ENCODE assay signal across 1 cellular context in genomic region chr1:210321131-210321530, GRCh38.
TF ChIP-seq lines count a peak whose summit lies in the region.

No MANE protein-coding gene starts in this region.

TF ChIP-seq in GM23338, 12 proteins besides CTCF, POLR2A, EP300 and RAD21 (continued from another document):
- TF ChIP-seq ZNF462 (CRISPR knock-in tag; IDR thresholded peaks at IDR 0.05): no peak
- no peak for TF ChIP-seq POLR2AphosphoS5 (IDR thresholded peaks at IDR 0.05; ENCODE audit: low read depth)
- TF ChIP-seq REST (IDR thresholded peaks at IDR 0.05; ENCODE audit: unreplicated experiment): no peak
- no peak for TF ChIP-seq EZH2 (IDR thresholded peaks at IDR 0.05; ENCODE audit: low read depth, unreplicated experiment)
- no peak for TF ChIP-seq EZH2phosphoT487 (IDR thresholded peaks at IDR 0.05; ENCODE audit: unreplicated experiment)
- no peak for TF ChIP-seq ZNF331 (CRISPR knock-in tag; IDR thresholded peaks at IDR 0.05; ENCODE audit: low read depth)
- TF ChIP-seq, protein P1, sequence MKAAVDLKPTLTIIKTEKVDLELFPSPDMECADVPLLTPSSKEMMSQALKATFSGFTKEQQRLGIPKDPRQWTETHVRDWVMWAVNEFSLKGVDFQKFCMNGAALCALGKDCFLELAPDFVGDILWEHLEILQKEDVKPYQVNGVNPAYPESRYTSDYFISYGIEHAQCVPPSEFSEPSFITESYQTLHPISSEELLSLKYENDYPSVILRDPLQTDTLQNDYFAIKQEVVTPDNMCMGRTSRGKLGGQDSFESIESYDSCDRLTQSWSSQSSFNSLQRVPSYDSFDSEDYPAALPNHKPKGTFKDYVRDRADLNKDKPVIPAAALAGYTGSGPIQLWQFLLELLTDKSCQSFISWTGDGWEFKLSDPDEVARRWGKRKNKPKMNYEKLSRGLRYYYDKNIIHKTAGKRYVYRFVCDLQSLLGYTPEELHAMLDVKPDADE (IDR thresholded peaks at IDR 0.05): no peak
- TF ChIP-seq STAT1 (IDR thresholded peaks at IDR 0.05; ENCODE audit: unreplicated experiment): no peak
